ENCODE assay signal across 9 cellular contexts in genomic region chr10:81018898-81019890, GRCh38.
DNase-seq lines count a peak whose midpoint lies in the region; ATAC-seq, FAIRE-seq and TF ChIP-seq lines count a peak whose summit lies in the region.
"Had no signal": no experiment of that assay in that cellular context is flagged by ENCODE, and none has a peak within 500 bp of the region (broad histone marks: within the 10 kb centered on the region; RNA-seq: fewer than 3 reads in every experiment).

No MANE protein-coding gene starts in this region.

- H3K4me3 Mint-ChIP-seq in astrocyte (ENCODE audit: unreplicated experiment): no peak overlapping the region
- no peak overlapping the region for H3K4me3 Mint-ChIP-seq in activated T-cell treated with anti-CD3 and anti-CD28 coated beads, Interleukin-2, amount 50 U/mL, for 24 hours
- no peak overlapping the region for H3K4me3 Mint-ChIP-seq in activated T-helper 2 cell treated with anti-CD3 and anti-CD28 coated beads, Interferon-gamma antibody, Interleukin-2, Interleukin-4, amounts not matched to agents 10 μg/mL and 5 μg/mL and 100 μg/mL, durations not matched to agents 14 hours and 24 hours and 36 hours (ENCODE audit: low read depth)
- H3K4me3 Mint-ChIP-seq: activated T-cell treated with anti-CD3 and anti-CD28 coated beads, Interleukin-2, amount 50 U/mL, for 72 hours had no signal

- H3K4me1 Mint-ChIP-seq in astrocyte (ENCODE audit: low read depth, unreplicated experiment): no peaks in the 10 kb centered on the region
- peaks cover 4% of the 10 kb centered on the region for H3K4me1 Mint-ChIP-seq in activated T-cell treated with anti-CD3 and anti-CD28 coated beads, Interleukin-2, amount 50 U/mL, for 24 hours (ENCODE audit: low read depth)
- H3K4me1 Mint-ChIP-seq in activated T-helper 2 cell treated with anti-CD3 and anti-CD28 coated beads, Interferon-gamma antibody, Interleukin-2, Interleukin-4, amounts not matched to agents 10 μg/mL and 5 μg/mL and 100 μg/mL, durations not matched to agents 14 hours and 24 hours and 36 hours (ENCODE audit: low read depth): peaks cover 2% of the 10 kb centered on the region

- no peak overlapping the region for H3K4me3 ChIP-seq in astrocyte (ENCODE audit: insufficient read depth, low read depth, low read length)

- H2AFZ ChIP-seq in astrocyte (ENCODE audit: low read depth, low read length): peak overlapping the region; percentile 45

- no peaks in the 10 kb centered on the region for H3K36me3 Mint-ChIP-seq in astrocyte (ENCODE audit: low read depth, unreplicated experiment)
- no peaks in the 10 kb centered on the region for H3K36me3 Mint-ChIP-seq in activated T-cell treated with anti-CD3 and anti-CD28 coated beads, Interleukin-2, amount 50 U/mL, for 24 hours (ENCODE audit: low read depth)
- H3K36me3 Mint-ChIP-seq in activated T-helper 2 cell treated with anti-CD3 and anti-CD28 coated beads, Interferon-gamma antibody, Interleukin-2, Interleukin-4, amounts not matched to agents 10 μg/mL and 5 μg/mL and 100 μg/mL, durations not matched to agents 14 hours and 24 hours and 36 hours (ENCODE audit: low read depth): no peaks in the 10 kb centered on the region

- no peaks in the 10 kb centered on the region for H3K9me3 Mint-ChIP-seq in astrocyte (ENCODE audit: unreplicated experiment)
- H3K9me3 Mint-ChIP-seq in activated T-cell treated with anti-CD3 and anti-CD28 coated beads, Interleukin-2, amount 50 U/mL, for 24 hours: no peaks in the 10 kb centered on the region
- no peaks in the 10 kb centered on the region for H3K9me3 Mint-ChIP-seq in activated T-helper 2 cell treated with anti-CD3 and anti-CD28 coated beads, Interferon-gamma antibody, Interleukin-2, Interleukin-4, amounts not matched to agents 10 μg/mL and 5 μg/mL and 100 μg/mL, durations not matched to agents 14 hours and 24 hours and 36 hours
- H3K9me3 Mint-ChIP-seq: activated T-cell treated with anti-CD3 and anti-CD28 coated beads, Interleukin-2, amount 50 U/mL, for 72 hours had no signal

- no peaks in the 10 kb centered on the region for H3K36me3 ChIP-seq in astrocyte (ENCODE audit: insufficient read depth, low read length)

- no peaks in the 10 kb centered on the region for H4K20me1 ChIP-seq in astrocyte (ENCODE audit: insufficient read depth, low read length)

- H3K9me3 ChIP-seq in astrocyte (ENCODE audit: insufficient read depth, low read depth, low read length): no peaks in the 10 kb centered on the region

- intact Hi-C loops in activated T-helper 2 cell treated with anti-CD3 and anti-CD28 coated beads, Interferon-gamma antibody, Interleukin-2, Interleukin-4, amounts not matched to agents 10 μg/mL and 5 μg/mL and 100 μg/mL, durations not matched to agents 14 hours and 24 hours and 36 hours (cut with micrococcal nuclease): loop anchor here (2.0 kb wide), 1 partner anchor 320 kb away; no protein-coding TSS in a partner anchor

- H3K27ac Mint-ChIP-seq in astrocyte (ENCODE audit: unreplicated experiment): no peak overlapping the region
- H3K27ac Mint-ChIP-seq in activated T-cell treated with anti-CD3 and anti-CD28 coated beads, Interleukin-2, amount 50 U/mL, for 24 hours: no peak overlapping the region
- no peak overlapping the region for H3K27ac Mint-ChIP-seq in activated T-helper 2 cell treated with anti-CD3 and anti-CD28 coated beads, Interferon-gamma antibody, Interleukin-2, Interleukin-4, amounts not matched to agents 10 μg/mL and 5 μg/mL and 100 μg/mL, durations not matched to agents 14 hours and 24 hours and 36 hours
- H3K27ac Mint-ChIP-seq: activated T-cell treated with anti-CD3 and anti-CD28 coated beads, Interleukin-2, amount 50 U/mL, for 72 hours had no signal

- no peak overlapping the region for H3K27ac ChIP-seq in astrocyte (ENCODE audit: low read depth, low read length)

- ATAC-seq in GM18502 (IDR thresholded peaks at IDR 0.05; ENCODE audit: poor library complexity, unreplicated experiment) (peak; percentile 87), HG02763 (IDR thresholded peaks at IDR 0.05; ENCODE audit: unreplicated experiment) (peak; percentile 77)

- DNase-seq in COLO668 (lab: John Stamatoyannopoulos, UW; ENCODE audit: unreplicated experiment): peak; percentile 1
- peak; percentile 20 for DNase-seq in NCI-H1048 (lab: John Stamatoyannopoulos, UW)
- peak; percentile 16 for DNase-seq in astrocyte (ENCODE audit: low read depth)
- peak; percentile 44 for DNase-seq in kidney glomerular epithelial cell (lab: John Stamatoyannopoulos, UW)
- DNase-seq in activated T-cell treated with anti-CD3 and anti-CD28 coated beads, Interleukin-2, amount 50 U/mL, for 24 hours: no peak
- no peak for DNase-seq in activated T-helper 2 cell treated with anti-CD3 and anti-CD28 coated beads, Interferon-gamma antibody, Interleukin-2, Interleukin-4, amounts not matched to agents 10 μg/mL and 5 μg/mL and 100 μg/mL, durations not matched to agents 14 hours and 24 hours and 36 hours (ENCODE audit: low spot score)

- FAIRE-seq in astrocyte (lab: Jason Lieb, UNC): no peak

- H3K27me3 Mint-ChIP-seq in astrocyte (ENCODE audit: low read depth, unreplicated experiment): no peaks in the 10 kb centered on the region
- peaks cover 4% of the 10 kb centered on the region for H3K27me3 Mint-ChIP-seq in activated T-cell treated with anti-CD3 and anti-CD28 coated beads, Interleukin-2, amount 50 U/mL, for 24 hours
- no peaks in the 10 kb centered on the region for H3K27me3 Mint-ChIP-seq in activated T-helper 2 cell treated with anti-CD3 and anti-CD28 coated beads, Interferon-gamma antibody, Interleukin-2, Interleukin-4, amounts not matched to agents 10 μg/mL and 5 μg/mL and 100 μg/mL, durations not matched to agents 14 hours and 24 hours and 36 hours (ENCODE audit: low read depth)

- peak; percentile 77 for TF ChIP-seq CTCF in astrocyte (IDR thresholded peaks at IDR 0.05; ENCODE audit: insufficient read depth, low read depth, low read length)

- peak overlapping the region; percentile 64 for H3K4me2 ChIP-seq in astrocyte (ENCODE audit: low read length)

- no peaks in the 10 kb centered on the region for H3K27me3 ChIP-seq in astrocyte (ENCODE audit: insufficient read depth, low read length)

- H3K9ac ChIP-seq in astrocyte (ENCODE audit: low read length): no peak overlapping the region

- no peaks in the 10 kb centered on the region for H3K79me2 ChIP-seq in astrocyte (ENCODE audit: insufficient read depth, low read length)

- no peaks in the 10 kb centered on the region for H3K4me1 ChIP-seq in astrocyte (ENCODE audit: insufficient read depth, low read length)

Comparison
In these comparisons a context has a peak if more than half of its experiments do, and no peak if none do; other contexts are left out.
1. DNase-seq: peak in COLO668 (single experiment), NCI-H1048 (single experiment), astrocyte (single experiment) and kidney glomerular epithelial cell (single experiment); none in activated T-cell treated with anti-CD3 and anti-CD28 coated beads, Interleukin-2, amount 50 U/mL, for 24 hours (single experiment) and activated T-helper 2 cell treated with anti-CD3 and anti-CD28 coated beads, Interferon-gamma antibody, Interleukin-2, Interleukin-4, amounts not matched to agents 10 μg/mL and 5 μg/mL and 100 μg/mL, durations not matched to agents 14 hours and 24 hours and 36 hours (single experiment).